Comparison of ENCODE assay signal across 13 cellular contexts in genomic region chr14:103543721-103544626, GRCh38. TPM values are rescaled to one million over a fixed set of nuclear protein-coding genes. Genes with fewer than 3 reads are reported as not detected.
DNase-seq lines count a peak whose midpoint lies in the region; ATAC-seq and TF ChIP-seq lines count a peak whose summit lies in the region.
"Had no signal": no experiment of that assay in that cellular context is flagged by ENCODE, and none has a peak within 500 bp of the region (broad histone marks: within the 10 kb centered on the region; RNA-seq: fewer than 3 reads in every experiment).

No MANE protein-coding gene starts in this region.

- H3K9ac ChIP-seq in BLaER1, result peak overlapping the region; percentile 72

- peak overlapping the region; percentile 91 for H3K4me2 ChIP-seq in BLaER1

- H3K27me3 ChIP-seq in BLaER1, result no peaks in the 10 kb centered on the region
- H3K27me3 ChIP-seq: Peyer's patch had no signal

- peaks cover 8% of the 10 kb centered on the region; the same call in 1 of the 2 replicates for H4K20me1 ChIP-seq in BLaER1

- H3K4me3 ChIP-seq in BLaER1 (no peak overlapping the region), coronary artery (no peak overlapping the region)
- H3K4me3 ChIP-seq: GM12878, Peyer's patch had no signal

- intact Hi-C loops in Right ventricle myocardium superior (cut with DNase I), result no loop called here

- no peak overlapping the region for H3K4me3 Mint-ChIP-seq in immature natural killer cell
- H3K4me3 Mint-ChIP-seq: activated naive CD4-positive, alpha-beta T cell treated with anti-CD3 and anti-CD28 coated beads, Interleukin-2, amount 10 ng/mL, durations not matched to agents 7 days and 5 days had no signal

- peaks cover 100% of the 10 kb centered on the region for H3K4me1 ChIP-seq in BLaER1

- peak; percentile 56 to 82 for DNase-seq in NCI-H446 (lab: John Stamatoyannopoulos, UW)
- peak; percentile 80 for DNase-seq in Right ventricle myocardium superior
- DNase-seq in nucleus accumbens (lab: John Stamatoyannopoulos, UW), result peak in 54 of 56 donors; percentile 36 to 92 (median 80)
- no peak for DNase-seq in NCI-H2107 treated with DMSO at 0.1 percent for 48 hours (lab: John Stamatoyannopoulos, UW; ENCODE audit: unreplicated experiment)
- no peak for DNase-seq in immature natural killer cell
- no peak for DNase-seq in coronary artery (ENCODE audit: low spot score)
- DNase-seq: activated naive CD4-positive, alpha-beta T cell treated with anti-CD3 and anti-CD28 coated beads, Interleukin-2, amount 10 ng/mL, durations not matched to agents 7 days and 5 days; Peyer's patch had no signal

- H3K9me3 ChIP-seq in BLaER1, result no peaks in the 10 kb centered on the region
- H3K9me3 ChIP-seq: Peyer's patch had no signal

- no peaks in the 10 kb centered on the region for H3K36me3 ChIP-seq in BLaER1
- H3K36me3 ChIP-seq: Peyer's patch had no signal

- ATAC-seq in Right ventricle myocardium superior (ENCODE audit: poor library complexity) (peak; percentile 23), GM19395 (IDR thresholded peaks at IDR 0.05; ENCODE audit: unreplicated experiment) (no peak)
- ATAC-seq: activated CD4-positive, CD25-positive, alpha-beta regulatory T cell treated with anti-CD3 and anti-CD28 coated beads, Interleukin-2, amount 50 U/mL, for 24 hours; esophagus mucosa; GM12878 had no signal

- H3K4me1 Mint-ChIP-seq in immature natural killer cell, result peaks cover 0 to 2% of the 10 kb centered on the region in 2 donors
- H3K4me1 Mint-ChIP-seq: activated naive CD4-positive, alpha-beta T cell treated with anti-CD3 and anti-CD28 coated beads, Interleukin-2, amount 10 ng/mL, durations not matched to agents 7 days and 5 days had no signal

- no peak overlapping the region for H3K27ac Mint-ChIP-seq in immature natural killer cell
- H3K27ac Mint-ChIP-seq: activated naive CD4-positive, alpha-beta T cell treated with anti-CD3 and anti-CD28 coated beads, Interleukin-2, amount 10 ng/mL, durations not matched to agents 7 days and 5 days had no signal

- H3K9me3 Mint-ChIP-seq in immature natural killer cell, result no peaks in the 10 kb centered on the region
- H3K9me3 Mint-ChIP-seq: activated naive CD4-positive, alpha-beta T cell treated with anti-CD3 and anti-CD28 coated beads, Interleukin-2, amount 10 ng/mL, durations not matched to agents 7 days and 5 days had no signal

- no peaks in the 10 kb centered on the region for H3K36me3 Mint-ChIP-seq in immature natural killer cell
- H3K36me3 Mint-ChIP-seq: activated naive CD4-positive, alpha-beta T cell treated with anti-CD3 and anti-CD28 coated beads, Interleukin-2, amount 10 ng/mL, durations not matched to agents 7 days and 5 days had no signal

- peaks cover 0 to 2% (median 1%) of the 10 kb centered on the region in 3 donors for H3K27me3 Mint-ChIP-seq in immature natural killer cell (ENCODE audit: low read depth in 3 of 3)

- TF ChIP-seq CTCF in coronary artery (IDR thresholded peaks at IDR 0.05), result no peak

- H3K27ac ChIP-seq in BLaER1, result peak overlapping the region; percentile 87
- H3K27ac ChIP-seq in coronary artery, result peak overlapping the region in 1 of 2 donors; percentile 93

RNA-seq across cellular contexts. Expression of gene TRMT61A, which starts 15.0 kb away (rescaled TPM):
- 5.0 TPM for total RNA-seq in Right ventricle myocardium superior
- 1 to 10 TPM; 1.4 to 7.7 (median 5.0) TPM for polyA plus RNA-seq in immature natural killer cell

RNA-seq across cellular contexts. Expression of gene BAG5, which starts 18.5 kb away (rescaled TPM):
- 14.3 TPM for total RNA-seq in Right ventricle myocardium superior
- polyA plus RNA-seq in immature natural killer cell, result 10 to 100 TPM; 23.5 to 58.7 (median 36.5) TPM

RNA-seq across cellular contexts. Expression of gene COA8, which starts 18.8 kb away (rescaled TPM):
- 60.6 TPM for total RNA-seq in Right ventricle myocardium superior
- 10 to 100 TPM; 60.6 to 87.5 (median 64.5) TPM for polyA plus RNA-seq in immature natural killer cell

RNA-seq across cellular contexts. Expression of gene CKB, which starts 21.3 kb away (rescaled TPM):
- 702 TPM for total RNA-seq in Right ventricle myocardium superior
- polyA plus RNA-seq in immature natural killer cell, result 1 to 10 TPM in 2 of 3 donors, under 1 TPM in 1; 0.34 to 1.6 (median 1.1) TPM

Comparison
In these comparisons a context has a peak if more than half of its experiments do, and no peak if none do; other contexts are left out.
1. DNase-seq: peak in NCI-H446 (2 of 2), Right ventricle myocardium superior (single experiment) and nucleus accumbens (54 of 56); none in NCI-H2107 treated with DMSO at 0.1 percent for 48 hours (single experiment), immature natural killer cell (0 of 3) and coronary artery (single experiment).